In genomic region chr3:124419303-124419702, GRCh38 we compare ENCODE assay signal across 24 cellular contexts.
"Had no signal": no experiment of that assay in that cellular context is flagged by ENCODE, and none has a peak within 500 bp of the region (broad histone marks: within the 10 kb centered on the region; RNA-seq: fewer than 3 reads in every experiment).

No MANE protein-coding gene starts in this region.

- ATAC-seq: activated CD8-positive, alpha-beta memory T cell treated with anti-CD3 and anti-CD28 coated beads, Interleukin-2, amount 10 ng/mL, durations not matched to agents 7 days and 5 days; T-helper 17 cell; WTC11 had no signal

- H3K4me3 ChIP-seq: Peyer's patch, SJSA1 had no signal

- H3K4me3 Mint-ChIP-seq: activated CD4-positive, alpha-beta T cell treated with anti-CD3 and anti-CD28 coated beads, Interleukin-2, amount 10 ng/mL, durations not matched to agents 24 days and 14 days; activated CD8-positive, alpha-beta memory T cell treated with anti-CD3 and anti-CD28 coated beads, Interleukin-2, amount 10 ng/mL, durations not matched to agents 7 days and 5 days; activated naive CD8-positive, alpha-beta T cell; activated T-cell treated with anti-CD3 and anti-CD28 coated beads, Interleukin-2, amount 50 U/mL, for 24 hours; T-helper 17 cell; WTC11 had no signal

- H3K9me3 ChIP-seq: Peyer's patch, SJSA1 had no signal

- H3K36me3 Mint-ChIP-seq: activated CD8-positive, alpha-beta memory T cell treated with anti-CD3 and anti-CD28 coated beads, Interleukin-2, amount 10 ng/mL, durations not matched to agents 7 days and 5 days; activated naive CD8-positive, alpha-beta T cell; WTC11 had no signal

- H3K4me1 Mint-ChIP-seq: activated CD4-positive, alpha-beta T cell treated with anti-CD3 and anti-CD28 coated beads, Interleukin-2, amount 10 ng/mL, durations not matched to agents 24 days and 14 days; activated CD8-positive, alpha-beta memory T cell treated with anti-CD3 and anti-CD28 coated beads, Interleukin-2, amount 10 ng/mL, durations not matched to agents 7 days and 5 days; T-helper 17 cell; WTC11 had no signal

- H3K27ac Mint-ChIP-seq: activated CD4-positive, alpha-beta T cell treated with anti-CD3 and anti-CD28 coated beads, Interleukin-2, amount 10 ng/mL, durations not matched to agents 24 days and 14 days; activated CD8-positive, alpha-beta memory T cell treated with anti-CD3 and anti-CD28 coated beads, Interleukin-2, amount 10 ng/mL, durations not matched to agents 7 days and 5 days; activated naive CD8-positive, alpha-beta T cell; activated T-cell treated with anti-CD3 and anti-CD28 coated beads, Interleukin-2, amount 50 U/mL, for 24 hours; T-helper 17 cell; WTC11 had no signal

- H3K9me3 Mint-ChIP-seq: activated CD4-positive, alpha-beta T cell treated with anti-CD3 and anti-CD28 coated beads, Interleukin-2, amount 10 ng/mL, durations not matched to agents 24 days and 14 days; activated T-cell treated with anti-CD3 and anti-CD28 coated beads, Interleukin-2, amount 50 U/mL, for 24 hours; WTC11 had no signal

- H3K36me3 ChIP-seq: Peyer's patch had no signal

- H3K4me1 ChIP-seq: Peyer's patch, SJSA1 had no signal

- H3K27me3 ChIP-seq: Peyer's patch, SJSA1 had no signal

- H3K27ac ChIP-seq: KMS-11, Peyer's patch, RWPE1, SJSA1 had no signal

- DNase-seq: activated CD4-positive, alpha-beta T cell treated with anti-CD3 and anti-CD28 coated beads, Interleukin-2, amount 10 ng/mL, durations not matched to agents 24 days and 14 days; activated CD4-positive, alpha-beta T cell treated with anti-CD3 and anti-CD28 coated beads, Interleukin-2, amount 50 U/mL, for 48 hours; activated CD4-positive, CD25-positive, alpha-beta regulatory T cell treated with anti-CD3 and anti-CD28 coated beads, Interleukin-2, amount 50 U/mL, for 72 hours; activated CD8-positive, alpha-beta memory T cell treated with anti-CD3 and anti-CD28 coated beads, Interleukin-2, amount 10 ng/mL, durations not matched to agents 7 days and 5 days; activated effector memory CD4-positive, alpha-beta T cell treated with anti-CD3 and anti-CD28 coated beads, Interleukin-2, amount 50 U/mL, for 16 hours; activated naive CD4-positive, alpha-beta T cell treated with Interleukin-2 at 50 U/mL for 16 hours; activated T-cell treated with anti-CD3 and anti-CD28 coated beads, Interleukin-2, amount 50 U/mL, for 24 hours; amygdala; NCI-H1092; NCI-H1417; NCI-H2029; NCI-H2107; NCI-H2171 treated with DMSO at 0.1 percent for 48 hours; NCI-H226; NCI-H69; Peyer's patch; SHP77; T-helper 17 cell; T-helper 9 cell had no signal
